In the genomic region with DNA sequence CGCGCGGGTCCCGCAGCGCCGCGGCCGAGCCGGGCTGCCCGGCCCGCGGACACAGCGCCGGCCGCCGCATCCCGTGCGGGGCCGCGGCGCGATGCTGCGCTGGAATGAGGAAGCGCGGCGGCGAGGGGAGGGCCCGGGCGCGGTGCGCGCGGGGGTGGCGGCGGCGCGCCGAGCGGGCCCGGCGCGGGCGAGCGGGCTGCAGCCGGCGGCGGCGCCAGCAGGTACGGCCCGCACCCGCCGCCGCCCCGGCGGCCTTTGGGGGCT, we compare ENCODE assay signal across 8 cellular contexts. TPM values are rescaled to one million over a fixed set of nuclear protein-coding genes. Genes with fewer than 3 reads are reported as not detected.
DNase-seq lines count a peak whose midpoint lies in the region; ATAC-seq and TF ChIP-seq lines count a peak whose summit lies in the region.

No MANE protein-coding gene starts in this region.

- no peak for TF ChIP-seq CTCF in kidney epithelial cell (IDR thresholded peaks at IDR 0.05; ENCODE audit: insufficient read depth, low read length, poor library complexity, severe bottlenecking)

- DNase-seq in T-helper 9 cell: peak; percentile 38
- no peak for DNase-seq in kidney epithelial cell (ENCODE audit: low read depth)
- no peak for DNase-seq in GM19238 (ENCODE audit: insufficient read length, low spot score)
- no peak for DNase-seq in KBM-7
- DNase-seq in SK-N-DZ (ENCODE audit: low spot score): no peak

- ATAC-seq in GM19025 (IDR thresholded peaks at IDR 0.05; ENCODE audit: low read depth, unreplicated experiment) (peak; percentile 33), HG02798 (IDR thresholded peaks at IDR 0.05; ENCODE audit: poor library complexity, unreplicated experiment) (peak; percentile 27), GM18870 (IDR thresholded peaks at IDR 0.05; ENCODE audit: unreplicated experiment) (no peak)

- peaks cover 38% of the 10 kb centered on the region for H3K27me3 ChIP-seq in kidney epithelial cell (ENCODE audit: control insufficient read depth, insufficient read depth, low read length)

- peak overlapping the region; percentile 43 for H3K4me3 ChIP-seq in kidney epithelial cell (ENCODE audit: low read depth, low read length)

- no peaks in the 10 kb centered on the region for H3K36me3 ChIP-seq in kidney epithelial cell (ENCODE audit: control insufficient read depth, insufficient read depth, low read length)

- in situ Hi-C loops in KBM-7 (cut with MboI; ENCODE audit: low pct_unique_long_range_greater_than_20kb, low sequenced_read_pairs): no loop called here

RNA-seq across cellular contexts. Expression of a gene that starts 0.7 kb away (rescaled TPM):
- total RNA-seq in kidney epithelial cell: 0.33 and 1.3 TPM in 2 replicates
- not detected in 2 replicates for polyA plus RNA-seq in SK-N-DZ (2014; cell fraction: cytosol; rRNA removed)
- not detected in 2 replicates for polyA plus RNA-seq in SK-N-DZ (2014; cell fraction: nucleus; rRNA removed)
